ENCODE assay signal across 1 cellular context in the genomic region with DNA sequence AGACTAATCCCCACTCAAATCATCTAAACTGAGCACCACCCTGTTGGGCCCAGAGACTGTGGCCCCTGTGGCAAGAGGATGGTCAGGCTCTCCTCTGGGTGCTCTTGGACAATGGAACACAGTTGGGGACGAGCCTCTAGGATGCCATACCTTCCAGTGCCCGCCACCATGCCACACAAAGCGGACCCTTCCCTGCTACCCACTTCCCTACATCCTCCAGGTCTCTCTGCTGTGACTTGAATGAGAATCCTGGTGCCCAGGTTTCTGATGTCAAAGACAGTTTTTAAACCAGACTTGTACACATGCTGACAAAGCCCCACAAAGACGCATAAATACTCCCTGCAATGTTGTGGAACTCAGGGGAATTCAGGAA.
TF ChIP-seq lines count a peak whose summit lies in the region.

No MANE protein-coding gene starts in this region.

TF ChIP-seq in GM23338, 12 proteins besides CTCF, POLR2A, EP300 and RAD21:
- TF ChIP-seq, protein P1, sequence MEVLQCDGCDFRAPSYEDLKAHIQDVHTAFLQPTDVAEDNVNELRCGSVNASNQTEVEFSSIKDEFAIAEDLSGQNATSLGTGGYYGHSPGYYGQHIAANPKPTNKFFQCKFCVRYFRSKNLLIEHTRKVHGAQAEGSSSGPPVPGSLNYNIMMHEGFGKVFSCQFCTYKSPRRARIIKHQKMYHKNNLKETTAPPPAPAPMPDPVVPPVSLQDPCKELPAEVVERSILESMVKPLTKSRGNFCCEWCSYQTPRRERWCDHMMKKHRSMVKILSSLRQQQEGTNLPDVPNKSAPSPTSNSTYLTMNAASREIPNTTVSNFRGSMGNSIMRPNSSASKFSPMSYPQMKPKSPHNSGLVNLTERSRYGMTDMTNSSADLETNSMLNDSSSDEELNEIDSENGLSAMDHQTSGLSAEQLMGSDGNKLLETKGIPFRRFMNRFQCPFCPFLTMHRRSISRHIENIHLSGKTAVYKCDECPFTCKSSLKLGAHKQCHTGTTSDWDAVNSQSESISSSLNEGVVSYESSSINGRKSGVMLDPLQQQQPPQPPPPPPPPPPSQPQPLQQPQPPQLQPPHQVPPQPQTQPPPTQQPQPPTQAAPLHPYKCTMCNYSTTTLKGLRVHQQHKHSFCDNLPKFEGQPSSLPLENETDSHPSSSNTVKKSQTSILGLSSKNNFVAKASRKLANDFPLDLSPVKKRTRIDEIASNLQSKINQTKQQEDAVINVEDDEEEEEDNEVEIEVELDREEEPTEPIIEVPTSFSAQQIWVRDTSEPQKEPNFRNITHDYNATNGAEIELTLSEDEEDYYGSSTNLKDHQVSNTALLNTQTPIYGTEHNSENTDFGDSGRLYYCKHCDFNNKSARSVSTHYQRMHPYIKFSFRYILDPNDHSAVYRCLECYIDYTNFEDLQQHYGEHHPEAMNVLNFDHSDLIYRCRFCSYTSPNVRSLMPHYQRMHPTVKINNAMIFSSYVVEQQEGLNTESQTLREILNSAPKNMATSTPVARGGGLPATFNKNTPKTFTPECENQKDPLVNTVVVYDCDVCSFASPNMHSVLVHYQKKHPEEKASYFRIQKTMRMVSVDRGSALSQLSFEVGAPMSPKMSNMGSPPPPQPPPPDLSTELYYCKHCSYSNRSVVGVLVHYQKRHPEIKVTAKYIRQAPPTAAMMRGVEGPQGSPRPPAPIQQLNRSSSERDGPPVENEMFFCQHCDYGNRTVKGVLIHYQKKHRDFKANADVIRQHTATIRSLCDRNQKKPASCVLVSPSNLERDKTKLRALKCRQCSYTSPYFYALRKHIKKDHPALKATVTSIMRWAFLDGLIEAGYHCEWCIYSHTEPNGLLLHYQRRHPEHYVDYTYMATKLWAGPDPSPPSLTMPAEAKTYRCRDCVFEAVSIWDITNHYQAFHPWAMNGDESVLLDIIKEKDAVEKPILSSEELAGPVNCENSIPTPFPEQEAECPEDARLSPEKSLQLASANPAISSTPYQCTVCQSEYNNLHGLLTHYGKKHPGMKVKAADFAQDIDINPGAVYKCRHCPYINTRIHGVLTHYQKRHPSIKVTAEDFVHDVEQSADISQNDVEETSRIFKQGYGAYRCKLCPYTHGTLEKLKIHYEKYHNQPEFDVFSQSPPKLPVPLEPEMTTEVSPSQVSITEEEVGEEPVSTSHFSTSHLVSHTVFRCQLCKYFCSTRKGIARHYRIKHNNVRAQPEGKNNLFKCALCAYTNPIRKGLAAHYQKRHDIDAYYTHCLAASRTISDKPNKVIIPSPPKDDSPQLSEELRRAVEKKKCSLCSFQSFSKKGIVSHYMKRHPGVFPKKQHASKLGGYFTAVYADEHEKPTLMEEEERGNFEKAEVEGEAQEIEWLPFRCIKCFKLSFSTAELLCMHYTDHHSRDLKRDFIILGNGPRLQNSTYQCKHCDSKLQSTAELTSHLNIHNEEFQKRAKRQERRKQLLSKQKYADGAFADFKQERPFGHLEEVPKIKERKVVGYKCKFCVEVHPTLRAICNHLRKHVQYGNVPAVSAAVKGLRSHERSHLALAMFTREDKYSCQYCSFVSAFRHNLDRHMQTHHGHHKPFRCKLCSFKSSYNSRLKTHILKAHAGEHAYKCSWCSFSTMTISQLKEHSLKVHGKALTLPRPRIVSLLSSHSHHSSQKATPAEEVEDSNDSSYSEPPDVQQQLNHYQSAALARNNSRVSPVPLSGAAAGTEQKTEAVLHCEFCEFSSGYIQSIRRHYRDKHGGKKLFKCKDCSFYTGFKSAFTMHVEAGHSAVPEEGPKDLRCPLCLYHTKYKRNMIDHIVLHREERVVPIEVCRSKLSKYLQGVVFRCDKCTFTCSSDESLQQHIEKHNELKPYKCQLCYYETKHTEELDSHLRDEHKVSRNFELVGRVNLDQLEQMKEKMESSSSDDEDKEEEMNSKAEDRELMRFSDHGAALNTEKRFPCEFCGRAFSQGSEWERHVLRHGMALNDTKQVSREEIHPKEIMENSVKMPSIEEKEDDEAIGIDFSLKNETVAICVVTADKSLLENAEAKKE (CRISPR knock-in tag; IDR thresholded peaks at IDR 0.05), result no peak
- TF ChIP-seq EZH2 (IDR thresholded peaks at IDR 0.05; ENCODE audit: low read depth, unreplicated experiment) (no peak), POLR2AphosphoS5 (IDR thresholded peaks at IDR 0.05; ENCODE audit: low read depth) (no peak), JUNB (IDR thresholded peaks at IDR 0.05; ENCODE audit: unreplicated experiment) (no peak), EZH2phosphoT487 (IDR thresholded peaks at IDR 0.05; ENCODE audit: unreplicated experiment) (no peak)
- TF ChIP-seq, protein P2, sequence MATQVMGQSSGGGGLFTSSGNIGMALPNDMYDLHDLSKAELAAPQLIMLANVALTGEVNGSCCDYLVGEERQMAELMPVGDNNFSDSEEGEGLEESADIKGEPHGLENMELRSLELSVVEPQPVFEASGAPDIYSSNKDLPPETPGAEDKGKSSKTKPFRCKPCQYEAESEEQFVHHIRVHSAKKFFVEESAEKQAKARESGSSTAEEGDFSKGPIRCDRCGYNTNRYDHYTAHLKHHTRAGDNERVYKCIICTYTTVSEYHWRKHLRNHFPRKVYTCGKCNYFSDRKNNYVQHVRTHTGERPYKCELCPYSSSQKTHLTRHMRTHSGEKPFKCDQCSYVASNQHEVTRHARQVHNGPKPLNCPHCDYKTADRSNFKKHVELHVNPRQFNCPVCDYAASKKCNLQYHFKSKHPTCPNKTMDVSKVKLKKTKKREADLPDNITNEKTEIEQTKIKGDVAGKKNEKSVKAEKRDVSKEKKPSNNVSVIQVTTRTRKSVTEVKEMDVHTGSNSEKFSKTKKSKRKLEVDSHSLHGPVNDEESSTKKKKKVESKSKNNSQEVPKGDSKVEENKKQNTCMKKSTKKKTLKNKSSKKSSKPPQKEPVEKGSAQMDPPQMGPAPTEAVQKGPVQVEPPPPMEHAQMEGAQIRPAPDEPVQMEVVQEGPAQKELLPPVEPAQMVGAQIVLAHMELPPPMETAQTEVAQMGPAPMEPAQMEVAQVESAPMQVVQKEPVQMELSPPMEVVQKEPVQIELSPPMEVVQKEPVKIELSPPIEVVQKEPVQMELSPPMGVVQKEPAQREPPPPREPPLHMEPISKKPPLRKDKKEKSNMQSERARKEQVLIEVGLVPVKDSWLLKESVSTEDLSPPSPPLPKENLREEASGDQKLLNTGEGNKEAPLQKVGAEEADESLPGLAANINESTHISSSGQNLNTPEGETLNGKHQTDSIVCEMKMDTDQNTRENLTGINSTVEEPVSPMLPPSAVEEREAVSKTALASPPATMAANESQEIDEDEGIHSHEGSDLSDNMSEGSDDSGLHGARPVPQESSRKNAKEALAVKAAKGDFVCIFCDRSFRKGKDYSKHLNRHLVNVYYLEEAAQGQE (IDR thresholded peaks at IDR 0.05; ENCODE audit: unreplicated experiment), result no peak
- TF ChIP-seq, protein P3, sequence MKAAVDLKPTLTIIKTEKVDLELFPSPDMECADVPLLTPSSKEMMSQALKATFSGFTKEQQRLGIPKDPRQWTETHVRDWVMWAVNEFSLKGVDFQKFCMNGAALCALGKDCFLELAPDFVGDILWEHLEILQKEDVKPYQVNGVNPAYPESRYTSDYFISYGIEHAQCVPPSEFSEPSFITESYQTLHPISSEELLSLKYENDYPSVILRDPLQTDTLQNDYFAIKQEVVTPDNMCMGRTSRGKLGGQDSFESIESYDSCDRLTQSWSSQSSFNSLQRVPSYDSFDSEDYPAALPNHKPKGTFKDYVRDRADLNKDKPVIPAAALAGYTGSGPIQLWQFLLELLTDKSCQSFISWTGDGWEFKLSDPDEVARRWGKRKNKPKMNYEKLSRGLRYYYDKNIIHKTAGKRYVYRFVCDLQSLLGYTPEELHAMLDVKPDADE (IDR thresholded peaks at IDR 0.05), result no peak
